ENCODE assay signal across 9 cellular contexts in the genomic region with DNA sequence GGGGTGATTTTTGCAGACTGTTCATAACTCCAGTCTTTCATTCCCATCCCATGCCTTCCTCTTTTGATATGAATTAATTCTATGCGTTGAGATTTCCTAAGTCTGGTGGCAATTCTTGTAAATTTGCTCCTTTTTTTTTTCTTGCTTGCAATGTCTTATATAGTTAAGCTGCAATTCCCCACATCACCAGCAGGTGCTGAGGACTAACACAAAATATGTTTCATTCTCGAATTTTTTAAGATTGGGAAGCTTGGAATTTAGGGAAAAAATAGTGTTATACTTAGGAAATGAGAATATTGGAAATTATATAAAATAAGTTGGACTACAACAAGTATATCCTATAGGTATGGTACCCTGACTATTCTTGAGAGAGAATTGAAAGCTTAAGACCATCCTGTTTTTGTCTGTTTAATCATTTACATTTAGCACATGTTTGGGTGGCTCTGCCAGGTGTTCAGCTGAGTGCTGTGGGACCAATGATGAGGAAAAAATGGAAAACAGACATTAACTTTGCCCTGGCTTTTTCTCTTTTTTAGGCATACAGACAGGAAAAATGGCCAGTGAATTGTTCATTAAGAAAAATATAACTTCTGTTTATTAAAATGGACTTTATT. TPM values are rescaled to one million over a fixed set of nuclear protein-coding genes. Genes with fewer than 3 reads are reported as not detected.
DNase-seq lines count a peak whose midpoint lies in the region; ATAC-seq, FAIRE-seq and TF ChIP-seq lines count a peak whose summit lies in the region.
"Had no signal": no experiment of that assay in that cellular context is flagged by ENCODE, and none has a peak within 500 bp of the region (broad histone marks: within the 10 kb centered on the region; RNA-seq: fewer than 3 reads in every experiment).

No MANE protein-coding gene starts in this region.

- H4K20me1 ChIP-seq in MM.1S (ENCODE audit: insufficient read depth, low read length) (no peaks in the 10 kb centered on the region), H1 (replicated peaks in 1 of 2; ENCODE audit: control insufficient read depth in 1 of 2, insufficient read depth in 2 of 2, low read length in 2 of 2) (no peaks in the 10 kb centered on the region)

- intact Hi-C loops in activated naive CD4-positive, alpha-beta T cell treated with anti-CD3 and anti-CD28 coated beads for 36 hours (cut with micrococcal nuclease): no loop called here

- no peak for TF ChIP-seq POLR2A in H1 (IDR thresholded peaks at IDR 0.05; ENCODE audit: control extremely low read depth in 1 of 2, low read depth in 2 of 2, low read length in 2 of 2)

- no peak overlapping the region for H3K27ac Mint-ChIP-seq in activated naive CD4-positive, alpha-beta T cell treated with anti-CD3 and anti-CD28 coated beads for 36 hours

- FAIRE-seq in H1 (lab: Jason Lieb, UNC): peak; percentile 89

- no peaks in the 10 kb centered on the region for H3K9me3 Mint-ChIP-seq in activated naive CD4-positive, alpha-beta T cell treated with anti-CD3 and anti-CD28 coated beads for 36 hours

- no peak overlapping the region for H4K5ac ChIP-seq in H1 (ENCODE audit: insufficient read length, low read depth, low read length)

- no peaks in the 10 kb centered on the region for H3K23me2 ChIP-seq in H1 (ENCODE audit: low read depth, low read length)

- no peaks in the 10 kb centered on the region for H3K4me1 ChIP-seq in MM.1S (ENCODE audit: low read length)
- no peaks in the 10 kb centered on the region for H3K4me1 ChIP-seq in H1 (replicated peaks in 1 of 4; ENCODE audit: control insufficient read depth in 3 of 4, insufficient read depth in 4 of 4, low read length in 3 of 4)

- no peak for TF ChIP-seq RAD21 in H1 (IDR thresholded peaks at IDR 0.05 in 1 of 2, conservative IDR thresholded peaks at IDR 0.05 in 1 of 2; ENCODE audit: low read depth in 2 of 2, low read length in 2 of 2)

- CTCF ChIA-PET in activated naive CD4-positive, alpha-beta T cell treated with anti-CD3 and anti-CD28 coated beads for 36 hours (lab: Charles Lee): interaction anchor here (0.7 to 2.0 kb wide), 8 partner anchors 10 to 330 kb away, joined by 3 to 6 read pairs (median 3); no protein-coding TSS in a partner anchor
- CTCF ChIA-PET in H1 (lab: Charles Lee; ENCODE audit: partially characterized antibody): interaction anchor here (0.8 to 3.1 kb wide), 17 partner anchors 10 to 610 kb away, joined by 3 to 31 read pairs (median 4); no protein-coding TSS in a partner anchor

- H3K79me1 ChIP-seq in H1 (ENCODE audit: low read depth, low read length): no peaks in the 10 kb centered on the region

- no peak overlapping the region for H3K4ac ChIP-seq in H1 (replicated peaks; ENCODE audit: insufficient read length, low read depth, low read length)

- H2BK12ac ChIP-seq in H1 (ENCODE audit: low read depth, low read length): no peak overlapping the region

- no peaks in the 10 kb centered on the region for H3K27me3 ChIP-seq in MM.1S (replicated peaks; ENCODE audit: insufficient read depth, low read length)
- no peaks in the 10 kb centered on the region for H3K27me3 ChIP-seq in H1 (replicated peaks in 1 of 4; ENCODE audit: control insufficient read depth in 3 of 4, extremely low read depth in 1 of 4, insufficient read depth in 3 of 4, low read length in 3 of 4)

- no peaks in the 10 kb centered on the region for H3K4me1 Mint-ChIP-seq in activated naive CD4-positive, alpha-beta T cell treated with anti-CD3 and anti-CD28 coated beads for 36 hours (ENCODE audit: low read depth)

- H2AFZ ChIP-seq in MM.1S (ENCODE audit: low read length) (no peak overlapping the region), H1 (ENCODE audit: low read length) (no peak overlapping the region)

- H3K23ac ChIP-seq in H1 (ENCODE audit: insufficient read length): no peak overlapping the region

- H2BK15ac ChIP-seq in H1 (ENCODE audit: low read length): no peak overlapping the region

- H3K36me3 ChIP-seq in MM.1S (replicated peaks; ENCODE audit: insufficient read depth, low read length) (no peaks in the 10 kb centered on the region), H1 (ENCODE audit: control insufficient read depth in 2 of 4, insufficient read depth in 4 of 4, low read length in 3 of 4) (no peaks in the 10 kb centered on the region)

- H3K79me2 ChIP-seq in MM.1S (ENCODE audit: low read length) (no peaks in the 10 kb centered on the region), H1 (ENCODE audit: control insufficient read depth in 1 of 2, insufficient read depth in 2 of 2, low read length in 2 of 2) (no peaks in the 10 kb centered on the region)

- H3K14ac ChIP-seq in H1 (ENCODE audit: insufficient read length): no peak overlapping the region

- H2BK120ac ChIP-seq in H1 (replicated peaks; ENCODE audit: low read depth, low read length): no peak overlapping the region

- POLR2A ChIA-PET in H1 (lab: Charles Lee; ENCODE audit: partially characterized antibody): no interaction called here

- no peak overlapping the region for H2BK5ac ChIP-seq in H1 (ENCODE audit: low read depth, low read length)

- TF ChIP-seq CTCF in MM.1S (IDR thresholded peaks at IDR 0.05; ENCODE audit: low read length) (peak; percentile 64), H1 (IDR thresholded peaks at IDR 0.05; ENCODE audit: control extremely low read depth in 1 of 3, insufficient read depth in 1 of 3, low read depth in 1 of 3, low read length in 3 of 3) (peak in 1 of 3 experiments; percentile 30; a peak in 2 of 4 replicates)

- WGBS in H1 (ENCODE audit: extremely low coverage in 1 of 2, insufficient coverage in 1 of 2, insufficient read length in 1 of 2, insufficient replicate concordance in 2 of 2, low coverage in 1 of 2, low lambda C conversion rate in 2 of 2, missing lambda C conversion rate in 1 of 2), 2 experiments: 67% methylated on average over 2 of the region's 2 CpGs; no CpG with 5 or more reads in 1 of the 2 experiments

- H4K8ac ChIP-seq in H1 (ENCODE audit: extremely low read depth, insufficient read depth, low read length): no peak overlapping the region

- no peak for ATAC-seq in HG02973 (IDR thresholded peaks at IDR 0.05; ENCODE audit: unreplicated experiment)
- ATAC-seq: esophagus mucosa had no signal

- H3F3A ChIP-seq in MM.1S (ENCODE audit: insufficient read depth, low read length): no peaks in the 10 kb centered on the region

- H3K9me2 ChIP-seq in MM.1S (replicated peaks; ENCODE audit: insufficient read depth, low read length): no peaks in the 10 kb centered on the region

- H3K4me2 ChIP-seq in MM.1S (ENCODE audit: low read depth, low read length) (no peak overlapping the region), H1 (ENCODE audit: insufficient read depth in 1 of 2, low read depth in 2 of 2, low read length in 2 of 2) (no peak overlapping the region)

- H3K36me3 Mint-ChIP-seq in activated naive CD4-positive, alpha-beta T cell treated with anti-CD3 and anti-CD28 coated beads for 36 hours (ENCODE audit: low read depth): no peaks in the 10 kb centered on the region

- DNase-seq in activated naive CD4-positive, alpha-beta T cell treated with anti-CD3 and anti-CD28 coated beads for 36 hours: peak; percentile 8
- no peak for DNase-seq in activated naive CD4-positive, alpha-beta T cell treated with anti-CD3 and anti-CD28 coated beads, Interleukin-2, amount 50 U/mL, for 16 hours
- DNase-seq in MM.1S (peak; percentile 32), H1 (ENCODE audit: low read depth in 1 of 2, low spot score in 2 of 2) (no peak), DMS79 (lab: John Stamatoyannopoulos, UW) (no peak), NCI-H146 (lab: John Stamatoyannopoulos, UW) (no peak)
- DNase-seq in stimulated activated CD4-positive, alpha-beta T cell treated with anti-CD3 and anti-CD28 coated beads, Interleukin-4, amount 100 ng/mL, for 24 hours: peak; percentile 10

- no peak overlapping the region for H3K56ac ChIP-seq in H1 (replicated peaks; ENCODE audit: insufficient read length, low read depth, low read length)

- no peak overlapping the region for H3K4me3 Mint-ChIP-seq in activated naive CD4-positive, alpha-beta T cell treated with anti-CD3 and anti-CD28 coated beads for 36 hours

- H2BK20ac ChIP-seq in H1 (ENCODE audit: low read length): no peak overlapping the region

- TF ChIP-seq EP300 in H1 (IDR thresholded peaks at IDR 0.05; ENCODE audit: borderline replicate concordance in 1 of 2, low read depth in 2 of 2, low read length in 2 of 2): no peak

- no peak overlapping the region for H3K18ac ChIP-seq in H1 (ENCODE audit: extremely low read depth, low read length)

- no peak overlapping the region for H4K91ac ChIP-seq in H1 (replicated peaks; ENCODE audit: insufficient read length, low read length)

- no peaks in the 10 kb centered on the region for H3K9me3 ChIP-seq in MM.1S (replicated peaks; ENCODE audit: insufficient read depth, low read length)
- H3K9me3 ChIP-seq in H1 (ENCODE audit: insufficient read depth in 2 of 2, low read depth in 1 of 2, low read length in 1 of 2): no peaks in the 10 kb centered on the region

- H2AK5ac ChIP-seq in H1 (ENCODE audit: low read depth, low read length): no peak overlapping the region

- H3K27me3 Mint-ChIP-seq in activated naive CD4-positive, alpha-beta T cell treated with anti-CD3 and anti-CD28 coated beads for 36 hours (ENCODE audit: low read depth): no peaks in the 10 kb centered on the region

- H3K9ac ChIP-seq in MM.1S (ENCODE audit: low read length) (no peak overlapping the region), H1 (replicated peaks in 1 of 4; ENCODE audit: extremely low read depth in 1 of 4, low read depth in 3 of 4, low read length in 3 of 4) (no peak overlapping the region)

- H3K27ac ChIP-seq in MM.1S (ENCODE audit: low read length) (no peak overlapping the region), H1 (ENCODE audit: low read depth, low read length) (no peak overlapping the region)

- H3K4me3 ChIP-seq in MM.1S (ENCODE audit: low read length) (no peak overlapping the region), H1 (ENCODE audit: extremely low read depth in 1 of 4, insufficient read depth in 2 of 4, low read depth in 3 of 4, low read length in 4 of 4) (no peak overlapping the region)

TF ChIP-seq in H1, 55 proteins besides CTCF, POLR2A, EP300 and RAD21 (continues in another document):
- TF ChIP-seq CBX5 (IDR thresholded peaks at IDR 0.05; ENCODE audit: low read depth, low read length): no peak
- no peak for TF ChIP-seq ASH2L (IDR thresholded peaks at IDR 0.05; ENCODE audit: low read length)
- TF ChIP-seq FOSL1 (IDR thresholded peaks at IDR 0.05; ENCODE audit: insufficient read depth, low read depth, low read length): no peak
- no peak for TF ChIP-seq ZNF274 (IDR thresholded peaks at IDR 0.05; ENCODE audit: borderline replicate concordance, extremely low read depth, low read length)

RNA-seq across cellular contexts. Expression of a gene that starts 30.2 kb away (rescaled TPM):
- 1 to 10 TPM; 1.7 to 2.0 TPM for total RNA-seq in activated naive CD4-positive, alpha-beta T cell treated with anti-CD3 and anti-CD28 coated beads for 36 hours
- 7.3 TPM in 2 replicates for total RNA-seq in H1 (2021; fragmentation: NEBNext Ultra II Directional; extraction: Animal tissue kit (Norgen Biotek cat#: 25700))
- 1.9 and 2.0 TPM in 2 replicates for polyA plus RNA-seq in H1 (2011; rRNA removed)
- 1.9 TPM for polyA plus RNA-seq in H1 (2011; cell fraction: cytosol; rRNA removed)
- 3.3 TPM for polyA plus RNA-seq in H1 (2011; cell fraction: nucleus; rRNA removed)
- 3.2 to 5.6 TPM (median 3.8 TPM) in 4 replicates for polyA plus RNA-seq in H1 (2012, experiment 1 of 2)
- 0.24 TPM for polyA plus RNA-seq in H1 (2012, experiment 2 of 2)
- polyA plus RNA-seq in H1 (2013, experiment 1 of 2): 3.8 TPM
- polyA plus RNA-seq in H1 (2013, experiment 2 of 2): 3.1 TPM
- polyA minus RNA-seq in H1 (2011; rRNA and poly(A)+ RNA removed): 8.3 and 14.1 TPM in 2 replicates
- polyA minus RNA-seq in H1 (2011; cell fraction: cytosol; rRNA and poly(A)+ RNA removed): 5.1 TPM
- polyA minus RNA-seq in H1 (2011; cell fraction: nucleus; rRNA and poly(A)+ RNA removed): 13.7 TPM

Comparison
In these comparisons a context has a peak if more than half of its experiments do, and no peak if none do; other contexts are left out.
1. DNase-seq: peak in activated naive CD4-positive, alpha-beta T cell treated with anti-CD3 and anti-CD28 coated beads for 36 hours (single experiment), MM.1S (single experiment) and stimulated activated CD4-positive, alpha-beta T cell treated with anti-CD3 and anti-CD28 coated beads, Interleukin-4, amount 100 ng/mL, for 24 hours (single experiment); none in activated naive CD4-positive, alpha-beta T cell treated with anti-CD3 and anti-CD28 coated beads, Interleukin-2, amount 50 U/mL, for 16 hours (single experiment), H1 (0 of 2), DMS79 (single experiment) and NCI-H146 (single experiment).